ENCODE assay signal across 19 cellular contexts in the genomic region with DNA sequence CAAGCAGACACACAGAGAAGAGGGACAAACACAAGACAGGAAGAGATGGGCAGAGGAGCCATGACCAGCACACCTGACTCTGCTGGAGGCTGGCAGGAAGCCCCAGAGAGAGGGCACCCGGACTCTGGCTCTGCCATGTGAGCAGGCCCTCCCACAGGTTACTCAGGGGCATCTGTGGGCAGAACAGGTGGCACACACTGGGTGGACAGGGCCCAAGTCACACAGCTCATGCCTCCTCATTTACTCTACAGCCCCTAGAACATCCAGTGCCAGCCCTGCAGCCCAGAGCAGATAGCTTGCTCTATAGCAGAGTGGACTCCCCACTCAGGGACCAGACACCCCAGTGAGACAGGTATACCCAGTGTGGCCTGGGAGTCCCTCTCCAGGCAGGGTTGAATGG. TPM values are rescaled to one million over a fixed set of nuclear protein-coding genes. Genes with fewer than 3 reads are reported as not detected.
DNase-seq lines count a peak whose midpoint lies in the region; ATAC-seq and TF ChIP-seq lines count a peak whose summit lies in the region.
"Had no signal": no experiment of that assay in that cellular context is flagged by ENCODE, and none has a peak within 500 bp of the region (broad histone marks: within the 10 kb centered on the region; RNA-seq: fewer than 3 reads in every experiment).

No MANE protein-coding gene starts in this region.

- DNase-seq in CD4-positive, CD25-positive, alpha-beta regulatory T cell = no peak
- DNase-seq in CD8-positive, alpha-beta T cell = no peak
- no peak for DNase-seq in stimulated activated effector memory CD8-positive, alpha-beta T cell treated with anti-CD3 and anti-CD28 coated beads, Interleukin-12 subunit alpha, Interleukin-12 subunit beta, amount 100 ng/mL, for 72 hours (ENCODE audit: low spot score in 2 of 2)
- DNase-seq in hepatocyte (ENCODE audit: low spot score) (no peak), NCI-H1436 treated with DMSO at 0.1 percent for 48 hours (lab: John Stamatoyannopoulos, UW) (no peak), NOMO-1 treated with dmso at 0.1 percent for 144 hours (lab: John Stamatoyannopoulos, UW; ENCODE audit: unreplicated experiment) (no peak)
- DNase-seq: ACHN; C1 segment of cervical spinal cord; DMS 273 treated with DMSO at 0.1 percent for 48 hours; DND-41; NCI-H1105; NCI-H1694; NCI-H2081 treated with DMSO at 0.1 percent for 48 hours; NCI-H748 treated with DMSO at 0.1 percent for 48 hours; NK-92 treated with Interleukin-12 subunit alpha and Interleukin-12 subunit beta, amount 100 ng/mL, for 24 hours; OCI-M1; Right ventricle myocardium superior had no signal

- intact Hi-C loops in CD8-positive, alpha-beta T cell (cut with DNase I, micrococcal nuclease) = no loop called here

- H3K36me3 ChIP-seq in CD4-positive, CD25-positive, alpha-beta regulatory T cell (ENCODE audit: control insufficient read depth, insufficient read depth, low read length) = peaks cover 59% of the 10 kb centered on the region
- H3K36me3 ChIP-seq in CD8-positive, alpha-beta T cell (ENCODE audit: insufficient read depth, low read length) = peaks cover 13% of the 10 kb centered on the region
- no peaks in the 10 kb centered on the region for H3K36me3 ChIP-seq in hepatocyte (replicated peaks; ENCODE audit: insufficient read depth, low read depth)

- POLR2A ChIA-PET in CD8-positive, alpha-beta T cell (lab: Charles Lee) = no interaction called here

- H3K9me3 Mint-ChIP-seq in CD4-positive, CD25-positive, alpha-beta regulatory T cell = peaks cover 0 to 12% (median 5%) of the 10 kb centered on the region in 7 donors
- H3K9me3 Mint-ChIP-seq in CD8-positive, alpha-beta T cell = peaks cover 11% of the 10 kb centered on the region
- H3K9me3 Mint-ChIP-seq in stimulated activated effector memory CD8-positive, alpha-beta T cell treated with anti-CD3 and anti-CD28 coated beads, Interleukin-12 subunit alpha, Interleukin-12 subunit beta, amount 100 ng/mL, for 72 hours = peaks cover 5% of the 10 kb centered on the region

- ATAC-seq in CD4-positive, CD25-positive, alpha-beta regulatory T cell (ENCODE audit: low read depth in 2 of 2) = no peak
- no peak for ATAC-seq in CD8-positive, alpha-beta T cell
- peak; percentile 23 for ATAC-seq in esophagus mucosa
- peak; percentile 28 for ATAC-seq in stimulated activated effector memory CD8-positive, alpha-beta T cell treated with anti-CD3 and anti-CD28 coated beads, Interleukin-12 subunit alpha, Interleukin-12 subunit beta, amount 100 ng/mL, for 72 hours
- ATAC-seq: K562 had no signal

- no peak overlapping the region for H3K4me3 ChIP-seq in CD4-positive, CD25-positive, alpha-beta regulatory T cell (ENCODE audit: low read depth, low read length)
- H3K4me3 ChIP-seq in CD8-positive, alpha-beta T cell (ENCODE audit: low read depth, low read length) = no peak overlapping the region
- no peak overlapping the region for H3K4me3 ChIP-seq in hepatocyte
- H3K4me3 ChIP-seq: K562 had no signal

- H3K4me1 ChIP-seq in CD4-positive, CD25-positive, alpha-beta regulatory T cell (ENCODE audit: control insufficient read depth, insufficient read depth, low read length, poor library complexity, severe bottlenecking) = no peaks in the 10 kb centered on the region
- no peaks in the 10 kb centered on the region for H3K4me1 ChIP-seq in CD8-positive, alpha-beta T cell (ENCODE audit: insufficient read depth, low read length)
- no peaks in the 10 kb centered on the region for H3K4me1 ChIP-seq in hepatocyte (ENCODE audit: insufficient read depth)

- no peak overlapping the region for H3K27ac ChIP-seq in CD4-positive, CD25-positive, alpha-beta regulatory T cell (ENCODE audit: insufficient read depth, low read length, poor library complexity, severe bottlenecking)
- no peak overlapping the region for H3K27ac ChIP-seq in CD8-positive, alpha-beta T cell (ENCODE audit: low read depth, low read length)
- no peak overlapping the region for H3K27ac ChIP-seq in hepatocyte

- no peak overlapping the region for H3K4me3 Mint-ChIP-seq in CD4-positive, CD25-positive, alpha-beta regulatory T cell
- H3K4me3 Mint-ChIP-seq in CD8-positive, alpha-beta T cell = no peak overlapping the region
- no peak overlapping the region for H3K4me3 Mint-ChIP-seq in stimulated activated effector memory CD8-positive, alpha-beta T cell treated with anti-CD3 and anti-CD28 coated beads, Interleukin-12 subunit alpha, Interleukin-12 subunit beta, amount 100 ng/mL, for 72 hours

- no peaks in the 10 kb centered on the region for H3K9me2 ChIP-seq in hepatocyte (replicated peaks; ENCODE audit: insufficient read depth)

- H3K9me3 ChIP-seq in CD4-positive, CD25-positive, alpha-beta regulatory T cell (ENCODE audit: control insufficient read depth in 2 of 2, low read length in 2 of 2) = no peaks in the 10 kb centered on the region
- no peaks in the 10 kb centered on the region for H3K9me3 ChIP-seq in CD8-positive, alpha-beta T cell (ENCODE audit: low read length)
- no peaks in the 10 kb centered on the region for H3K9me3 ChIP-seq in hepatocyte (ENCODE audit: low read depth)

- H3K27me3 ChIP-seq in CD4-positive, CD25-positive, alpha-beta regulatory T cell (ENCODE audit: control insufficient read depth, insufficient read depth, low read length) = no peaks in the 10 kb centered on the region
- no peaks in the 10 kb centered on the region for H3K27me3 ChIP-seq in CD8-positive, alpha-beta T cell (ENCODE audit: insufficient read depth, low read length)
- H3K27me3 ChIP-seq in hepatocyte = no peaks in the 10 kb centered on the region

- peaks cover 0 to 8% (median 6%) of the 10 kb centered on the region in 4 donors for H3K4me1 Mint-ChIP-seq in CD4-positive, CD25-positive, alpha-beta regulatory T cell
- H3K4me1 Mint-ChIP-seq in CD8-positive, alpha-beta T cell (ENCODE audit: low read depth) = peaks cover 5% of the 10 kb centered on the region
- H3K4me1 Mint-ChIP-seq in stimulated activated effector memory CD8-positive, alpha-beta T cell treated with anti-CD3 and anti-CD28 coated beads, Interleukin-12 subunit alpha, Interleukin-12 subunit beta, amount 100 ng/mL, for 72 hours = peaks cover 16% of the 10 kb centered on the region

- peaks cover 56% of the 10 kb centered on the region for H3K36me3 Mint-ChIP-seq in CD4-positive, CD25-positive, alpha-beta regulatory T cell
- H3K36me3 Mint-ChIP-seq in CD8-positive, alpha-beta T cell = peaks cover 87% of the 10 kb centered on the region
- H3K36me3 Mint-ChIP-seq in stimulated activated effector memory CD8-positive, alpha-beta T cell treated with anti-CD3 and anti-CD28 coated beads, Interleukin-12 subunit alpha, Interleukin-12 subunit beta, amount 100 ng/mL, for 72 hours = peaks cover 44% of the 10 kb centered on the region

- no peak overlapping the region for H3K4me2 ChIP-seq in hepatocyte

- H2AFZ ChIP-seq in hepatocyte = no peak overlapping the region

- WGBS in hepatocyte (ENCODE audit: low lambda C conversion rate, missing lambda C conversion rate) = 83% methylated on average over 1 of the region's 1 CpG

- no peaks in the 10 kb centered on the region for H4K20me1 ChIP-seq in hepatocyte (ENCODE audit: insufficient read depth, poor library complexity, severe bottlenecking)

- no peaks in the 10 kb centered on the region for H3K79me2 ChIP-seq in hepatocyte

- CTCF ChIA-PET in CD8-positive, alpha-beta T cell (lab: Charles Lee) = no interaction called here

- H3K27me3 Mint-ChIP-seq in CD4-positive, CD25-positive, alpha-beta regulatory T cell = no peaks in the 10 kb centered on the region
- no peaks in the 10 kb centered on the region for H3K27me3 Mint-ChIP-seq in CD8-positive, alpha-beta T cell (ENCODE audit: low read depth)

- H3K27ac Mint-ChIP-seq in CD4-positive, CD25-positive, alpha-beta regulatory T cell = peak overlapping the region in 2 of 3 donors; percentile 22 to 82
- peak overlapping the region; percentile 37 for H3K27ac Mint-ChIP-seq in CD8-positive, alpha-beta T cell
- H3K27ac Mint-ChIP-seq in stimulated activated effector memory CD8-positive, alpha-beta T cell treated with anti-CD3 and anti-CD28 coated beads, Interleukin-12 subunit alpha, Interleukin-12 subunit beta, amount 100 ng/mL, for 72 hours = peak overlapping the region; percentile 88

- no peak for TF ChIP-seq CTCF in CD8-positive, alpha-beta T cell (IDR thresholded peaks at IDR 0.05)
- no peak for TF ChIP-seq CTCF in hepatocyte (IDR thresholded peaks at IDR 0.05; ENCODE audit: poor library complexity)

RNA-seq across cellular contexts. Expression of gene PACC1, which starts 28.7 kb away (rescaled TPM):
- total RNA-seq in CD4-positive, CD25-positive, alpha-beta regulatory T cell = 7.4 TPM
- polyA plus RNA-seq in CD4-positive, CD25-positive, alpha-beta regulatory T cell = 10 to 100 TPM; 11.5 to 17.3 (median 15.2) TPM
- total RNA-seq in CD8-positive, alpha-beta T cell = 1 to 10 TPM; 2.6 to 2.9 TPM
- total RNA-seq in esophagus mucosa (5.7 TPM), hepatocyte (10.0 and 10.4 TPM in 2 replicates)
- polyA plus RNA-seq in hepatocyte = 6.4 and 9.4 TPM in 2 replicates

RNA-seq across cellular contexts. Expression of gene NENF, which starts 46.7 kb away (rescaled TPM):
- total RNA-seq in CD4-positive, CD25-positive, alpha-beta regulatory T cell = 17.0 TPM
- 10 to 100 TPM; 37.8 to 82.8 (median 69.4) TPM for polyA plus RNA-seq in CD4-positive, CD25-positive, alpha-beta regulatory T cell
- total RNA-seq in CD8-positive, alpha-beta T cell = 10 to 100 TPM; 17.7 to 20.3 TPM
- total RNA-seq in esophagus mucosa (40.9 TPM), hepatocyte (45.4 and 52.3 TPM in 2 replicates)
- 115 and 144 TPM in 2 replicates for polyA plus RNA-seq in hepatocyte

Comparison
In these comparisons a context has a peak if more than half of its experiments do, and no peak if none do; other contexts are left out.
1. ATAC-seq: peak in esophagus mucosa (single experiment) and stimulated activated effector memory CD8-positive, alpha-beta T cell treated with anti-CD3 and anti-CD28 coated beads, Interleukin-12 subunit alpha, Interleukin-12 subunit beta, amount 100 ng/mL, for 72 hours (single experiment); none in CD4-positive, CD25-positive, alpha-beta regulatory T cell (0 of 2) and CD8-positive, alpha-beta T cell (single experiment).
2. H3K27ac Mint-ChIP-seq: peak in every context shown above with its lines; median percentile 88 in stimulated activated effector memory CD8-positive, alpha-beta T cell treated with anti-CD3 and anti-CD28 coated beads, Interleukin-12 subunit alpha, Interleukin-12 subunit beta, amount 100 ng/mL, for 72 hours; 52 in CD4-positive, CD25-positive, alpha-beta regulatory T cell; 37 in CD8-positive, alpha-beta T cell.